ENCODE assay signal across 9 cellular contexts in the genomic region with DNA sequence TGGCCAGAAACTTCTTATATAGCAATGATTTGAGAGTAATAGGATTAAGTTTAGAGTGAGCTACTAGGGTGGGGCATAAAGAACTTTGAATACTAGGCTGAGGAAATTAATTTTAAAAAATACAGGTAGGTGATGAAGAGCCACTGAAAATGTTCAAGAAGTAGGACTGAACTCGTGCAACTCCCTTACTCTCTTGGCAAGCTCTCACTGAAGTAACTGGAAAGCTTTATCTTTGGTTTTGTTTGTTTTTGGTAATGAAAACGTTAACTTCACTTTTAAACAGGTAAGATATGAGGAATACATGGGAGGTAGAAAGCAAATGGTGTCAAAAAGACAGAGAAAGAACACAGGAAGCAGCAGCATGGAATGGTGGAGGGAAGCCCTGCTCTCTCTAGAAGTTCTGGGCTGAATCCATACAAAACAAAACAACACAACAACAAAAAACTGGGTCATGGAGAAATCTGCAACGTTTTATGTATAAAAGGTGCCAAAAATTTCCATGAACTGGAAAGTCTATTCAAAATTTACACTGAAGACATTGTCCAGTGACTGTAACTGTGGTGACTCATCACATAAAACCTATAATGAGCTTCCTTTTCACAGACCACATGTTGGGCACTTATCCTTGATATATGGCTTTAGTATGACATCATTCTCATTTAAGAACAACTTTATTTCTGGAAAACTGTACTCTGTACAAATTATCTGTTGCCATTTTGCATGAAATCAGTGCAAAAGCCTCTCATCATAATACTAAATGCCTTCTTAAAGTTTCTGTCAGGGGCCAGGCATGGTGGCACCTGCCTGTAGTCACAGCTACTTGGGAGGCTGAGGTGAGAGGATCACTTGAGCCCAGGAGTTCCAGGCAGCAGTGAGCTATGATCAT.
DNase-seq lines count a peak whose midpoint lies in the region; ATAC-seq and TF ChIP-seq lines count a peak whose summit lies in the region.
"Had no signal": no experiment of that assay in that cellular context is flagged by ENCODE, and none has a peak within 500 bp of the region (broad histone marks: within the 10 kb centered on the region; RNA-seq: fewer than 3 reads in every experiment).

No MANE protein-coding gene starts in this region.

- no peak overlapping the region for H4K8ac ChIP-seq in trophoblast cell (ENCODE audit: low read depth, low read length)

- peaks cover 10% of the 10 kb centered on the region for H3K4me1 Mint-ChIP-seq in brain
- peaks cover under 1% of the 10 kb centered on the region for H3K4me1 Mint-ChIP-seq in endothelial cell (ENCODE audit: unreplicated experiment)

- no peak for ATAC-seq in GM21360 (IDR thresholded peaks at IDR 0.05; ENCODE audit: unreplicated experiment)
- ATAC-seq in GM19023 (IDR thresholded peaks at IDR 0.05; ENCODE audit: unreplicated experiment), result no peak

- no peak overlapping the region for H3K9ac ChIP-seq in trophoblast cell (ENCODE audit: low read length)

- H3K79me1 ChIP-seq in trophoblast cell (ENCODE audit: low read length), result no peaks in the 10 kb centered on the region

- no peak overlapping the region for H3K14ac ChIP-seq in trophoblast cell (ENCODE audit: low read length)

- no peak overlapping the region for H2BK12ac ChIP-seq in trophoblast cell (ENCODE audit: low read length)

- DNase-seq in NCI-H345 (lab: John Stamatoyannopoulos, UW), result peak; percentile 22
- no peak for DNase-seq in NCI-H345 treated with DMSO at 0.1 percent for 48 hours (lab: John Stamatoyannopoulos, UW; ENCODE audit: unreplicated experiment)
- peak; percentile 41 to 52 for DNase-seq in Kasumi-1 (lab: John Stamatoyannopoulos, UW)
- DNase-seq in trophoblast cell, result peak in 1 of 2 donors; percentile 58
- DNase-seq in endothelial cell (ENCODE audit: low spot score), result no peak

- no peak overlapping the region for H3K23ac ChIP-seq in trophoblast cell (ENCODE audit: low read length)

- no peak overlapping the region for H2AFZ ChIP-seq in trophoblast cell (ENCODE audit: insufficient read depth, low read length, poor library complexity)

- H3K27me3 ChIP-seq in trophoblast cell (ENCODE audit: insufficient read depth, low read length), result no peaks in the 10 kb centered on the region

- H3K36me3 Mint-ChIP-seq in brain, result no peaks in the 10 kb centered on the region
- H3K36me3 Mint-ChIP-seq in endothelial cell (ENCODE audit: low read depth, unreplicated experiment), result peaks cover 5% of the 10 kb centered on the region

- H3K4me2 ChIP-seq in trophoblast cell (ENCODE audit: low read length), result peak overlapping the region; percentile 16

- no peaks in the 10 kb centered on the region for H3K36me3 ChIP-seq in trophoblast cell (ENCODE audit: control insufficient read depth in 1 of 2, insufficient read depth in 2 of 2, low read length in 2 of 2)

- no peak overlapping the region for H3K18ac ChIP-seq in trophoblast cell (ENCODE audit: low read length)

- H3K4me3 Mint-ChIP-seq in brain, result no peak overlapping the region
- H3K4me3 Mint-ChIP-seq in endothelial cell (ENCODE audit: unreplicated experiment), result no peak overlapping the region

- H3K9me3 Mint-ChIP-seq in brain, result peaks cover 0 to 9% (median 0%) of the 10 kb centered on the region in 5 experiments
- H3K9me3 Mint-ChIP-seq in endothelial cell (ENCODE audit: unreplicated experiment), result no peaks in the 10 kb centered on the region

- no peaks in the 10 kb centered on the region for H3K27me3 Mint-ChIP-seq in brain
- H3K27me3 Mint-ChIP-seq in endothelial cell (ENCODE audit: unreplicated experiment), result peaks cover 2% of the 10 kb centered on the region

- peak overlapping the region; percentile 37 for H4K91ac ChIP-seq in trophoblast cell (ENCODE audit: low read depth, low read length)

- peaks cover 3 to 6% of the 10 kb centered on the region in 2 experiments for H3K4me1 ChIP-seq in trophoblast cell (ENCODE audit: control insufficient read depth in 1 of 2, insufficient read depth in 2 of 2, low read length in 2 of 2)

- no peak overlapping the region for H3K4me3 ChIP-seq in trophoblast cell (ENCODE audit: low read depth, low read length)

- peak overlapping the region in 3 of 5 experiments; percentile 56 to 79 (median 69) for H3K27ac Mint-ChIP-seq in brain
- H3K27ac Mint-ChIP-seq in endothelial cell (ENCODE audit: unreplicated experiment), result no peak overlapping the region

- WGBS in trophoblast cell (ENCODE audit: extremely low coverage, insufficient coverage, insufficient read length), result no CpG with 5 or more reads among the region's 3 CpGs

- H2BK120ac ChIP-seq in trophoblast cell (ENCODE audit: insufficient read depth, low read length, poor library complexity), result no peak overlapping the region

- H3K9me3 ChIP-seq in trophoblast cell (ENCODE audit: insufficient read depth, low read depth, low read length), result peaks cover 2% of the 10 kb centered on the region

- H3K79me2 ChIP-seq in trophoblast cell (ENCODE audit: control insufficient read depth, insufficient read depth, low read length, poor library complexity), result no peaks in the 10 kb centered on the region

- H3K27ac ChIP-seq in trophoblast cell (ENCODE audit: low read depth, low read length), result peak overlapping the region; percentile 56
- H3K27ac ChIP-seq: C4-2B had no signal

- TF ChIP-seq CTCF in brain (conservative IDR thresholded peaks at IDR 0.05) (no peak), endothelial cell (IDR thresholded peaks at IDR 0.05; ENCODE audit: unreplicated experiment) (no peak)

- H2BK5ac ChIP-seq in trophoblast cell (ENCODE audit: low read depth, low read length, poor library complexity), result no peak overlapping the region

- H2AK5ac ChIP-seq in trophoblast cell (ENCODE audit: low read length), result no peak overlapping the region

- no peak overlapping the region for H3K4ac ChIP-seq in trophoblast cell (ENCODE audit: low read depth, low read length)

- no peak overlapping the region for H4K12ac ChIP-seq in trophoblast cell (ENCODE audit: low read depth, low read length)

Comparison
In these comparisons a context has a peak if more than half of its experiments do, and no peak if none do; other contexts are left out.
1. DNase-seq: peak in NCI-H345 (single experiment) and Kasumi-1 (2 of 2); none in NCI-H345 treated with DMSO at 0.1 percent for 48 hours (single experiment) and endothelial cell (single experiment).